13 cellular contexts compared by ENCODE assay signal in the genomic region with DNA sequence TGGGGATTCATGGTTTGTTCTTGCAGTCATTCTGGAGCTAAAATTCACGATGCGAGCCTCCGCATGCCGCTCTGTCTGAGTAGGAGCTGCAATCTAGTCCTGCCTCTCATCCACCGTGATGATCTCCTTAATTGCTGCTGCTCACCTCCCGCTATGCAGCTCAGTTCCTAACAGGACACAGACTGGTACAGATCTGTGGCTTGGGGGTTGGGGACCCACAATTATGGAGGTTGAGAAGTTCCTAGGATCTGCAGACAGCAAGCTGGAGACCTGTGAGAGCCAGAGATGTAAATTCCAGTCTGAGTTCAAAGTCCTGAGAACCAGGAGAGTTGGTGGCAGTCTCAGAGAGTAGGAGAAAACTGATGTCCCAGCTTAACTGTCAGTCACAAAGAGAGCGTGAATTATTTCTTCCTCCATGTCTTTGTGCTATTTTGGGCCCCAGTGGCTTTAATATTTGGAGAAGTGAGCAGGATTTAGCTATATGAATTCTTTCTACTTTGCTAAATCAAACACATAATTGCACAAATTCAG.
"Had no signal": no experiment of that assay in that cellular context is flagged by ENCODE, and none has a peak within 500 bp of the region (broad histone marks: within the 10 kb centered on the region; RNA-seq: fewer than 3 reads in every experiment).

No MANE protein-coding gene starts in this region.

- H3K27me3 ChIP-seq: adrenal gland, gastroesophageal sphincter, right atrium auricular region, tibial artery had no signal

- H3K4me1 ChIP-seq: adrenal gland, gastroesophageal sphincter, right atrium auricular region, tibial artery had no signal

- DNase-seq: activated CD4-positive, alpha-beta T cell treated with anti-CD3 and anti-CD28 coated beads for 48 hours; activated naive CD4-positive, alpha-beta T cell treated with anti-CD3 and anti-CD28 coated beads, Interleukin-2, amount 50 U/mL, for 16 hours; adrenal gland; central memory CD4-positive, alpha-beta T cell; cortex of kidney; effector memory CD4-positive, alpha-beta T cell; tibial artery; WERI-Rb-1 had no signal

- H3K36me3 ChIP-seq: adrenal gland, gastroesophageal sphincter, right atrium auricular region, tibial artery, WERI-Rb-1 had no signal

- H3K4me3 ChIP-seq: adrenal gland, gastroesophageal sphincter, right atrium auricular region, smooth muscle cell, tibial artery had no signal

- H3K9me3 ChIP-seq: adrenal gland, gastroesophageal sphincter had no signal

- H3K27ac ChIP-seq: adrenal gland, epithelial cell of prostate, gastroesophageal sphincter, right atrium auricular region, tibial artery, WERI-Rb-1 had no signal

- H3K4me3 Mint-ChIP-seq: neural crest cell had no signal

- ATAC-seq: gastroesophageal sphincter had no signal

- H3K4me1 Mint-ChIP-seq: neural crest cell had no signal
